Comparison of ENCODE assay signal across 1 cellular context in the genomic region with DNA sequence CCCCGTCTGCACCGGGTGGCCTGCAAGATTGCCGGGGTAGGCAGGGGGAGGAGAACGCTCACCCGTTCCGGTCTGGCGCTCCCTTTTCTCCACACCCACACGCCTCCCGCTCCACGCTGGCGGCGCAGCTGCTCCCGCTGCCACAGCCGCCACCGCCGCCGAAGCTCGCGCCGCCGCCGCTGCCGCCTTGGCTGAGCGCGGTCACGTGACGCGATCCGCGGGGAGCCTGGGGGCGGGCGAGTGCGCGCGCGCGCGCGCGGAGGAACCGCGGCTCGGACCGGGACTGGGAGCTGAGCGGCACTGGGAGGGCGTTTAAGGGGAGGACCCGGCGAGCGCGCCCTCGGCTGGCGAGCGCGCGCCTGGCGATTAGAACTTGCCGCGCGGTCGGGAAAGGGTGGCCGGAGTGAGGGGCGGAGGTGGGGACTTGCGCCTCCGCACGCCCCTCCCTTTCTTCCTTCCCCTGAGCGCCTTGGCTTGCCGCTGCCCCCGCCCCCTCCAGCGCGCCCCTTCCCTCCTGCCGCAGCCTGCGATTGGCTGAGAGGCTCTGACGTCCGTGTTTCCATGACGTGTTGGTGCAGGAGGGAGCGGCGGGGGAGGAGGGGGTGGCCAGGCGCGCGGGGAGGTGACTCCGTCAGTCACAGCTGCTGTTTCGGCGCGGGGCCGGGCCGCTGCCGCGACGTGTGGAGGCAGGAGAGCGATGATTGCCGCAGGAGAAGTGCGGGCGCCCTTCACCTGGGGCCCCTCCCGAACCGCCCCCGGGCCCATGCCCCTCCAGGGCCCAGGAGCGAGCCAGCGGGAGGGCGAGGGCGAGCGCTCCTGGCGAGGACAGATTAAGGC.
TF ChIP-seq lines count a peak whose summit lies in the region.

No MANE protein-coding gene starts in this region.

TF ChIP-seq in HepG2, 621 proteins besides CTCF, POLR2A, EP300 and RAD21 (continued from another document and continues in another):
- TF ChIP-seq REST (IDR thresholded peaks at IDR 0.05; ENCODE audit: borderline replicate concordance in 1 of 2, low read depth in 1 of 2, low read length in 2 of 2) (no peak), RFXANK (CRISPR knock-in tag; IDR thresholded peaks at IDR 0.05) (0 out of 2 replicates have a peak, but pooled peaks have one; percentile 83), HHEX (CRISPR knock-in tag; IDR thresholded peaks at IDR 0.05) (no peak), ZNF30 (CRISPR knock-in tag; IDR thresholded peaks at IDR 0.05) (no peak), ZFP90 (CRISPR knock-in tag; IDR thresholded peaks at IDR 0.05; ENCODE audit: borderline replicate concordance) (peak; percentile 62; the same call in 1 of the 2 replicates), ZNF580 (CRISPR knock-in tag; IDR thresholded peaks at IDR 0.05; ENCODE audit: borderline replicate concordance, low read depth) (no peak; the same call in 1 of the 2 replicates), SP140L (CRISPR knock-in tag; IDR thresholded peaks at IDR 0.05; ENCODE audit: borderline replicate concordance) (no peak), ZNF275 (CRISPR knock-in tag; IDR thresholded peaks at IDR 0.05; ENCODE audit: borderline replicate concordance) (0 out of 2 replicates have a peak, but pooled peaks have one; percentile 73), MIXL1 (CRISPR knock-in tag; IDR thresholded peaks at IDR 0.05) (no peak), ZNF747 (CRISPR knock-in tag; IDR thresholded peaks at IDR 0.05; ENCODE audit: borderline replicate concordance) (peak; percentile 8; the same call in 1 of the 2 replicates), KDM3A (CRISPR knock-in tag; IDR thresholded peaks at IDR 0.05; ENCODE audit: low read depth) (0 out of 2 replicates have a peak, but pooled peaks have one; percentile 24), ZFP41 (CRISPR knock-in tag; IDR thresholded peaks at IDR 0.05; ENCODE audit: borderline replicate concordance) (no peak), KAT8 (CRISPR knock-in tag; IDR thresholded peaks at IDR 0.05) (peak; percentile 54), PCBP1 (IDR thresholded peaks at IDR 0.05; ENCODE audit: borderline replicate concordance, low read depth, low read length) (no peak), MXI1 (IDR thresholded peaks at IDR 0.05; ENCODE audit: borderline replicate concordance, low read depth, low read length) (peak; percentile 17; the same call in 2 of the 3 replicates), TBX3 (IDR thresholded peaks at IDR 0.05; ENCODE audit: borderline replicate concordance) (no peak), NR2F1 (CRISPR knock-in tag; IDR thresholded peaks at IDR 0.05) (no peak), ZNF878 (CRISPR knock-in tag; IDR thresholded peaks at IDR 0.05) (no peak), NR2F2 (IDR thresholded peaks at IDR 0.05; ENCODE audit: borderline replicate concordance, low read depth) (no peak), HOXD1 (CRISPR knock-in tag; IDR thresholded peaks at IDR 0.05) (no peak), MED8 (CRISPR knock-in tag; IDR thresholded peaks at IDR 0.05; ENCODE audit: insufficient replicate concordance) (peak; percentile 57), ZNF629 (CRISPR knock-in tag; conservative IDR thresholded peaks at IDR 0.05) (no peak), NPAS2 (CRISPR knock-in tag; IDR thresholded peaks at IDR 0.05; ENCODE audit: borderline replicate concordance) (no peak), HMG20B (CRISPR knock-in tag; conservative IDR thresholded peaks at IDR 0.05) (no peak; the same call in 1 of the 2 replicates), ZNF770 (CRISPR knock-in tag; IDR thresholded peaks at IDR 0.05) (no peak; the same call in 1 of the 2 replicates), ZNF7 (CRISPR knock-in tag; IDR thresholded peaks at IDR 0.05) (no peak), SMARCC2 (IDR thresholded peaks at IDR 0.05) (no peak), SIN3A (IDR thresholded peaks at IDR 0.05; ENCODE audit: borderline replicate concordance, low read depth, low read length) (peak; percentile 50; the same call in 1 of the 2 replicates), ZBTB8A (CRISPR knock-in tag; IDR thresholded peaks at IDR 0.05; ENCODE audit: borderline replicate concordance, low read depth) (no peak)
- TF ChIP-seq, protein P1, sequence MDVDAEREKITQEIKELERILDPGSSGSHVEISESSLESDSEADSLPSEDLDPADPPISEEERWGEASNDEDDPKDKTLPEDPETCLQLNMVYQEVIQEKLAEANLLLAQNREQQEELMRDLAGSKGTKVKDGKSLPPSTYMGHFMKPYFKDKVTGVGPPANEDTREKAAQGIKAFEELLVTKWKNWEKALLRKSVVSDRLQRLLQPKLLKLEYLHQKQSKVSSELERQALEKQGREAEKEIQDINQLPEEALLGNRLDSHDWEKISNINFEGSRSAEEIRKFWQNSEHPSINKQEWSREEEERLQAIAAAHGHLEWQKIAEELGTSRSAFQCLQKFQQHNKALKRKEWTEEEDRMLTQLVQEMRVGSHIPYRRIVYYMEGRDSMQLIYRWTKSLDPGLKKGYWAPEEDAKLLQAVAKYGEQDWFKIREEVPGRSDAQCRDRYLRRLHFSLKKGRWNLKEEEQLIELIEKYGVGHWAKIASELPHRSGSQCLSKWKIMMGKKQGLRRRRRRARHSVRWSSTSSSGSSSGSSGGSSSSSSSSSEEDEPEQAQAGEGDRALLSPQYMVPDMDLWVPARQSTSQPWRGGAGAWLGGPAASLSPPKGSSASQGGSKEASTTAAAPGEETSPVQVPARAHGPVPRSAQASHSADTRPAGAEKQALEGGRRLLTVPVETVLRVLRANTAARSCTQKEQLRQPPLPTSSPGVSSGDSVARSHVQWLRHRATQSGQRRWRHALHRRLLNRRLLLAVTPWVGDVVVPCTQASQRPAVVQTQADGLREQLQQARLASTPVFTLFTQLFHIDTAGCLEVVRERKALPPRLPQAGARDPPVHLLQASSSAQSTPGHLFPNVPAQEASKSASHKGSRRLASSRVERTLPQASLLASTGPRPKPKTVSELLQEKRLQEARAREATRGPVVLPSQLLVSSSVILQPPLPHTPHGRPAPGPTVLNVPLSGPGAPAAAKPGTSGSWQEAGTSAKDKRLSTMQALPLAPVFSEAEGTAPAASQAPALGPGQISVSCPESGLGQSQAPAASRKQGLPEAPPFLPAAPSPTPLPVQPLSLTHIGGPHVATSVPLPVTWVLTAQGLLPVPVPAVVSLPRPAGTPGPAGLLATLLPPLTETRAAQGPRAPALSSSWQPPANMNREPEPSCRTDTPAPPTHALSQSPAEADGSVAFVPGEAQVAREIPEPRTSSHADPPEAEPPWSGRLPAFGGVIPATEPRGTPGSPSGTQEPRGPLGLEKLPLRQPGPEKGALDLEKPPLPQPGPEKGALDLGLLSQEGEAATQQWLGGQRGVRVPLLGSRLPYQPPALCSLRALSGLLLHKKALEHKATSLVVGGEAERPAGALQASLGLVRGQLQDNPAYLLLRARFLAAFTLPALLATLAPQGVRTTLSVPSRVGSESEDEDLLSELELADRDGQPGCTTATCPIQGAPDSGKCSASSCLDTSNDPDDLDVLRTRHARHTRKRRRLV (CRISPR knock-in tag; IDR thresholded peaks at IDR 0.05) = 0 out of 2 replicates have a peak, but pooled peaks have one; percentile 77
- TF ChIP-seq, protein P2, sequence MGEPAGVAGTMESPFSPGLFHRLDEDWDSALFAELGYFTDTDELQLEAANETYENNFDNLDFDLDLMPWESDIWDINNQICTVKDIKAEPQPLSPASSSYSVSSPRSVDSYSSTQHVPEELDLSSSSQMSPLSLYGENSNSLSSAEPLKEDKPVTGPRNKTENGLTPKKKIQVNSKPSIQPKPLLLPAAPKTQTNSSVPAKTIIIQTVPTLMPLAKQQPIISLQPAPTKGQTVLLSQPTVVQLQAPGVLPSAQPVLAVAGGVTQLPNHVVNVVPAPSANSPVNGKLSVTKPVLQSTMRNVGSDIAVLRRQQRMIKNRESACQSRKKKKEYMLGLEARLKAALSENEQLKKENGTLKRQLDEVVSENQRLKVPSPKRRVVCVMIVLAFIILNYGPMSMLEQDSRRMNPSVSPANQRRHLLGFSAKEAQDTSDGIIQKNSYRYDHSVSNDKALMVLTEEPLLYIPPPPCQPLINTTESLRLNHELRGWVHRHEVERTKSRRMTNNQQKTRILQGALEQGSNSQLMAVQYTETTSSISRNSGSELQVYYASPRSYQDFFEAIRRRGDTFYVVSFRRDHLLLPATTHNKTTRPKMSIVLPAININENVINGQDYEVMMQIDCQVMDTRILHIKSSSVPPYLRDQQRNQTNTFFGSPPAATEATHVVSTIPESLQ (CRISPR knock-in tag; conservative IDR thresholded peaks at IDR 0.05) = no peak
- TF ChIP-seq, protein P3, sequence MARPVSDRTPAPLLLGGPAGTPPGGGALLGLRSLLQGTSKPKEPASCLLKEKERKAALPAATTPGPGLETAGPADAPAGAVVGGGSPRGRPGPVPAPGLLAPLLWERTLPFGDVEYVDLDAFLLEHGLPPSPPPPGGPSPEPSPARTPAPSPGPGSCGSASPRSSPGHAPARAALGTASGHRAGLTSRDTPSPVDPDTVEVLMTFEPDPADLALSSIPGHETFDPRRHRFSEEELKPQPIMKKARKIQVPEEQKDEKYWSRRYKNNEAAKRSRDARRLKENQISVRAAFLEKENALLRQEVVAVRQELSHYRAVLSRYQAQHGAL (CRISPR knock-in tag; IDR thresholded peaks at IDR 0.05; ENCODE audit: not compliant biosample characterization) = peak; percentile 42
- TF ChIP-seq, protein P4, sequence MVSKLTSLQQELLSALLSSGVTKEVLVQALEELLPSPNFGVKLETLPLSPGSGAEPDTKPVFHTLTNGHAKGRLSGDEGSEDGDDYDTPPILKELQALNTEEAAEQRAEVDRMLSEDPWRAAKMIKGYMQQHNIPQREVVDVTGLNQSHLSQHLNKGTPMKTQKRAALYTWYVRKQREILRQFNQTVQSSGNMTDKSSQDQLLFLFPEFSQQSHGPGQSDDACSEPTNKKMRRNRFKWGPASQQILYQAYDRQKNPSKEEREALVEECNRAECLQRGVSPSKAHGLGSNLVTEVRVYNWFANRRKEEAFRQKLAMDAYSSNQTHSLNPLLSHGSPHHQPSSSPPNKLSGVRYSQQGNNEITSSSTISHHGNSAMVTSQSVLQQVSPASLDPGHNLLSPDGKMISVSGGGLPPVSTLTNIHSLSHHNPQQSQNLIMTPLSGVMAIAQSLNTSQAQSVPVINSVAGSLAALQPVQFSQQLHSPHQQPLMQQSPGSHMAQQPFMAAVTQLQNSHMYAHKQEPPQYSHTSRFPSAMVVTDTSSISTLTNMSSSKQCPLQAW (CRISPR knock-in tag; IDR thresholded peaks at IDR 0.05) = peak; percentile 73; the same call in 1 of the 2 replicates
